ENCODE assay signal across 26 cellular contexts in genomic region chr2:215439980-215440512, GRCh38. TPM values are rescaled to one million over a fixed set of nuclear protein-coding genes. Genes with fewer than 3 reads are reported as not detected.
A peak's percentile ranks its signal among the peaks of the same experiment; 100 is the strongest.
DNase-seq lines count a peak whose midpoint lies in the region; ATAC-seq, FAIRE-seq and TF ChIP-seq lines count a peak whose summit lies in the region.
"Had no signal": no experiment of that assay in that cellular context is flagged by ENCODE, and none has a peak within 500 bp of the region (broad histone marks: within the 10 kb centered on the region; RNA-seq: fewer than 3 reads in every experiment).

No MANE protein-coding gene starts in this region.

- no peaks in the 10 kb centered on the region for H3K9me3 Mint-ChIP-seq in natural killer cell treated with Interleukin-12 subunit alpha and Interleukin-12 subunit beta and Interleukin-15 and Interleukin-18, amount 100 ng/mL, for 72 hours
- no peaks in the 10 kb centered on the region for H3K9me3 Mint-ChIP-seq in natural killer cell
- no peaks in the 10 kb centered on the region for H3K9me3 Mint-ChIP-seq in type B pancreatic cell
- H3K9me3 Mint-ChIP-seq: activated T-cell treated with anti-CD3 and anti-CD28 coated beads, Interleukin-2, amount 50 U/mL, for 72 hours had no signal

- CTCF ChIA-PET in K562 (lab: Yijun Ruan, JAX; ENCODE audit: low intra/inter-chr PET ratio), result no interaction called here

- H3K9me3 ChIP-seq in K562 (replicated peaks; ENCODE audit: control insufficient read depth, insufficient read depth, low read depth, low read length), result no peaks in the 10 kb centered on the region
- H3K9me3 ChIP-seq in right lobe of liver, result no peaks in the 10 kb centered on the region
- H3K9me3 ChIP-seq: adrenal gland, heart left ventricle had no signal

- no peak for TF ChIP-seq RAD21 in K562 (CRISPR knock-in tag; conservative IDR thresholded peaks at IDR 0.05 in 1 of 2, IDR thresholded peaks at IDR 0.05 in 1 of 2)

- H3K27me3 Mint-ChIP-seq in natural killer cell treated with Interleukin-12 subunit alpha and Interleukin-12 subunit beta and Interleukin-15 and Interleukin-18, amount 100 ng/mL, for 72 hours, result peaks cover 21 to 43% of the 10 kb centered on the region in 2 donors
- H3K27me3 Mint-ChIP-seq in natural killer cell (ENCODE audit: low read depth in 2 of 2), result peaks cover 35 to 55% of the 10 kb centered on the region in 2 donors
- H3K27me3 Mint-ChIP-seq in type B pancreatic cell, result peaks cover 31% of the 10 kb centered on the region
- H3K27me3 Mint-ChIP-seq: progenitor cell of endocrine pancreas had no signal

- ATAC-seq in natural killer cell treated with Interleukin-12 subunit alpha and Interleukin-12 subunit beta and Interleukin-15 and Interleukin-18, amount 100 ng/mL, for 72 hours, result no peak
- ATAC-seq in natural killer cell (no peak), K562 (no peak), right lobe of liver (peak in 3 of 4 donors; percentile 12 to 45 (median 22)), esophagus mucosa (no peak)
- ATAC-seq: activated T-cell treated with anti-CD3 and anti-CD28 coated beads, Interleukin-2, amount 50 U/mL, for 72 hours; heart left ventricle had no signal

- no peaks in the 10 kb centered on the region for H3K36me3 Mint-ChIP-seq in natural killer cell treated with Interleukin-12 subunit alpha and Interleukin-12 subunit beta and Interleukin-15 and Interleukin-18, amount 100 ng/mL, for 72 hours
- H3K36me3 Mint-ChIP-seq in natural killer cell (no peaks in the 10 kb centered on the region), type B pancreatic cell (no peaks in the 10 kb centered on the region)

- H3K4me3 ChIP-seq in K562 (no peak overlapping the region), right lobe of liver (no peak overlapping the region)
- H3K4me3 ChIP-seq: adrenal gland, heart left ventricle had no signal

- H3K27ac Mint-ChIP-seq in natural killer cell treated with Interleukin-12 subunit alpha and Interleukin-12 subunit beta and Interleukin-15 and Interleukin-18, amount 100 ng/mL, for 72 hours, result no peak overlapping the region
- H3K27ac Mint-ChIP-seq in natural killer cell, result no peak overlapping the region
- no peak overlapping the region for H3K27ac Mint-ChIP-seq in type B pancreatic cell
- H3K27ac Mint-ChIP-seq: activated T-cell treated with anti-CD3 and anti-CD28 coated beads, Interleukin-2, amount 50 U/mL, for 72 hours; progenitor cell of endocrine pancreas had no signal

- in situ Hi-C loops in K562 (cut with MboI), result no loop called here

- H3K79me2 ChIP-seq in K562 (ENCODE audit: control insufficient read depth, insufficient read depth, low read length), result no peaks in the 10 kb centered on the region

- H3K27me3 ChIP-seq in K562 (ENCODE audit: control insufficient read depth in 2 of 2, insufficient read depth in 2 of 2, low read length in 2 of 2) (no peaks in the 10 kb centered on the region), right lobe of liver (no peaks in the 10 kb centered on the region)

- DNase-seq in natural killer cell treated with Interleukin-12 subunit alpha and Interleukin-12 subunit beta and Interleukin-15 and Interleukin-18, amount 100 ng/mL, for 72 hours (ENCODE audit: low spot score), result no peak
- DNase-seq in natural killer cell (no peak), K562 (ENCODE audit: extremely low read depth in 1 of 4, low spot score in 3 of 4) (no peak), right lobe of liver (no peak), urothelium cell line (ENCODE audit: low spot score) (no peak), type B pancreatic cell (ENCODE audit: extremely low spot score, unreplicated experiment) (no peak)
- DNase-seq in activated CD8-positive, alpha-beta memory T cell treated with anti-CD3 and anti-CD28 coated beads, Interleukin-2, amount 50 U/mL, for 4 hours, result no peak
- DNase-seq: ACHN; activated CD4-positive, alpha-beta T cell treated with anti-CD3 and anti-CD28 coated beads, Interleukin-2, amount 50 U/mL, for 1 hour; activated naive CD4-positive, alpha-beta T cell treated with Interleukin-2 at 50 U/mL for 16 hours; activated T-cell treated with anti-CD3 and anti-CD28 coated beads, Interleukin-2, amount 50 U/mL, for 72 hours; adrenal gland; DMS153; effector CD8-positive, alpha-beta T cell; foreskin fibroblast; heart left ventricle; NCI-H2081 treated with DMSO at 0.1 percent for 48 hours; NCI-H345; NCI-H748 treated with DMSO at 0.1 percent for 48 hours; SHP77; stimulated activated naive CD4-positive, alpha-beta T cell treated with Interleukin-2 at 50 U/mL for 16 hours had no signal

- H3K9ac ChIP-seq in K562 (ENCODE audit: insufficient read depth in 1 of 2, low read depth in 2 of 2, low read length in 2 of 2), result no peak overlapping the region

- TF ChIP-seq EP300 in K562 (IDR thresholded peaks at IDR 0.05; ENCODE audit: low read length), result no peak

- peak overlapping the region; percentile 48 for H3K4me3 Mint-ChIP-seq in natural killer cell treated with Interleukin-12 subunit alpha and Interleukin-12 subunit beta and Interleukin-15 and Interleukin-18, amount 100 ng/mL, for 72 hours
- H3K4me3 Mint-ChIP-seq in natural killer cell (no peak overlapping the region), type B pancreatic cell (no peak overlapping the region)
- H3K4me3 Mint-ChIP-seq: activated T-cell treated with anti-CD3 and anti-CD28 coated beads, Interleukin-2, amount 50 U/mL, for 72 hours had no signal

- H3K9me1 ChIP-seq in K562 (ENCODE audit: control insufficient read depth, insufficient read depth, low read length), result no peaks in the 10 kb centered on the region

- intact Hi-C loops in natural killer cell (cut with micrococcal nuclease) (no loop called here), K562 (cut with micrococcal nuclease) (loop anchor here (5.0 to 10.0 kb wide), 2 partner anchors 155 to 482 kb away; no protein-coding TSS in a partner anchor), right lobe of liver (cut with DNase I) (no loop called here)

- TF ChIP-seq POLR2A in K562 (conservative IDR thresholded peaks at IDR 0.05) (no peak), right lobe of liver (IDR thresholded peaks at IDR 0.05) (no peak)

- peak overlapping the region; percentile 75; the same call in 1 of the 2 replicates for H2AFZ ChIP-seq in K562 (ENCODE audit: low read depth, low read length)

- H4K20me1 ChIP-seq in K562 (replicated peaks; ENCODE audit: control insufficient read depth, insufficient read depth, low read length), result no peaks in the 10 kb centered on the region

- H3K4me2 ChIP-seq in K562 (ENCODE audit: insufficient read depth, low read length), result no peak overlapping the region

- H3K4me1 Mint-ChIP-seq in natural killer cell treated with Interleukin-12 subunit alpha and Interleukin-12 subunit beta and Interleukin-15 and Interleukin-18, amount 100 ng/mL, for 72 hours (ENCODE audit: low read depth in 2 of 2), result peaks cover 18 to 25% of the 10 kb centered on the region in 2 donors
- H3K4me1 Mint-ChIP-seq in natural killer cell (peaks cover 14 to 18% of the 10 kb centered on the region in 2 donors), type B pancreatic cell (ENCODE audit: unreplicated experiment) (peaks cover 30% of the 10 kb centered on the region)

- 39% methylated on average over 5 of the region's 5 CpGs for WGBS in K562 (ENCODE audit: insufficient coverage, low coverage, missing lambda C conversion rate)
- 31% methylated on average over 5 of the region's 5 CpGs for WGBS in right lobe of liver (ENCODE audit: insufficient coverage, low coverage, low lambda C conversion rate, missing lambda C conversion rate)

- H3K27ac ChIP-seq in K562 (ENCODE audit: extremely low read depth, low read depth, low read length) (no peak overlapping the region), right lobe of liver (peak overlapping the region in 2 of 3 donors; percentile 33 to 38)
- H3K27ac ChIP-seq: adrenal gland, VCaP had no signal

- TF ChIP-seq CTCF in natural killer cell (IDR thresholded peaks at IDR 0.05) (no peak), K562 (IDR thresholded peaks at IDR 0.05 in 2 of 3, conservative IDR thresholded peaks at IDR 0.05 in 1 of 3; ENCODE audit: insufficient read depth in 2 of 3, low read depth in 1 of 3, low read length in 3 of 3) (no peak), right lobe of liver (IDR thresholded peaks at IDR 0.05) (no peak), type B pancreatic cell (conservative IDR thresholded peaks at IDR 0.05) (no peak)

- H3K36me3 ChIP-seq in K562 (ENCODE audit: control insufficient read depth, insufficient read depth, low read length) (no peaks in the 10 kb centered on the region), right lobe of liver (no peaks in the 10 kb centered on the region)
- H3K36me3 ChIP-seq: adrenal gland, heart left ventricle had no signal

- BruUV-seq in K562 (replicated peaks; lab: Mats Ljungman, UMichigan), result no TSS peak

- FAIRE-seq in K562 (lab: Jason Lieb, UNC), result no peak
- no peak for FAIRE-seq in urothelium cell line (lab: Jason Lieb, UNC)
- FAIRE-seq: G401.6, H1 had no signal

- H3K4me1 ChIP-seq in K562 (replicated peaks in 1 of 2; ENCODE audit: control insufficient read depth in 2 of 2, insufficient read depth in 2 of 2, low read length in 2 of 2) (peaks cover 6 to 9% of the 10 kb centered on the region in 2 experiments; a peak in 4 of 5 replicates), right lobe of liver (peaks cover 0 to 20% (median 3%) of the 10 kb centered on the region in 4 donors)

- POLR2A ChIA-PET in K562 (lab: Yijun Ruan, JAX), result no interaction called here

RNA-seq across cellular contexts. Expression of gene FN1, which starts 4.2 kb away (rescaled TPM):
- total RNA-seq in natural killer cell treated with Interleukin-12 subunit alpha and Interleukin-12 subunit beta and Interleukin-15 and Interleukin-18, amount 100 ng/mL, for 72 hours, result 1 to 10 TPM; 8.7 to 8.8 TPM
- total RNA-seq in natural killer cell (under 1 TPM in 1 of 3 donors, not detected in 2; 0.30 TPM), K562 (2014; rRNA removed) (9.9 and 11.8 TPM in 2 replicates), K562 (2014; rRNA removed; fragmentation: Illumina TruSeq; extraction: Trizol) (7.9 and 8.0 TPM in 2 replicates), K562 (2015; rRNA removed; fragmentation: Illumina TruSeq; extraction: Trizol) (9.6 and 11.7 TPM in 2 replicates), K562 (2021) (18.2 and 19.1 TPM in 2 replicates), right lobe of liver (1,000 to 10,000 TPM in 5 of 6 experiments, 100 to 1,000 TPM in 1; 938 to 2,279 (median 1,324) TPM), esophagus mucosa (24.2 TPM), type B pancreatic cell (ENCODE audit: low replicate concordance) (499 and 902 TPM in 2 replicates)
- total RNA-seq in K562 (2011; cell fraction: chromatin; rRNA removed; ENCODE audit: low replicate concordance), result 74.3 and 88.7 TPM in 2 replicates
- 48.4 and 49.6 TPM in 2 replicates for total RNA-seq in K562 (2011; cell fraction: nucleolus; rRNA removed)
- total RNA-seq in K562 (2011; cell fraction: nucleoplasm; rRNA removed), result 56.4 and 73.1 TPM in 2 replicates
- polyA plus RNA-seq in K562 (2011; rRNA removed) (3.6 and 15.6 TPM in 2 replicates), K562 (2014; fragmentation: Illumina TruSeq; extraction: Trizol) (13.0 and 17.0 TPM in 2 replicates), K562 (2014; fragmentation: Nextera tagmentation; extraction: Ambion mirVana) (10 to 100 TPM; 10.2 to 11.2 TPM), K562 (2014; rRNA removed) (7.4 and 11.8 TPM in 2 replicates)
- 4.5 and 12.3 TPM in 2 replicates for polyA plus RNA-seq in K562 (2011; cell fraction: cytosol; rRNA removed)
- 4.1 and 23.4 TPM in 2 replicates for polyA plus RNA-seq in K562 (2011; cell fraction: nucleus; rRNA removed)
- 24.4 and 71.0 TPM in 2 replicates for polyA plus RNA-seq in K562 (2012)
- 8.7 and 31.7 TPM in 2 replicates for polyA minus RNA-seq in K562 (2011; rRNA and poly(A)+ RNA removed)
- polyA minus RNA-seq in K562 (2011; cell fraction: cytosol; rRNA and poly(A)+ RNA removed), result 28.9 and 42.8 TPM in 2 replicates
- 2.9 and 8.5 TPM in 2 replicates for polyA minus RNA-seq in K562 (2011; cell fraction: nucleus; rRNA and poly(A)+ RNA removed)

Comparison
In these comparisons a context has a peak if more than half of its experiments do, and no peak if none do; other contexts are left out.
1. ATAC-seq: peak in right lobe of liver (3 of 4); none in natural killer cell treated with Interleukin-12 subunit alpha and Interleukin-12 subunit beta and Interleukin-15 and Interleukin-18, amount 100 ng/mL, for 72 hours (0 of 2), natural killer cell (0 of 3), K562 (single experiment) and esophagus mucosa (single experiment).